8 cellular contexts compared by ENCODE assay signal in the genomic region with DNA sequence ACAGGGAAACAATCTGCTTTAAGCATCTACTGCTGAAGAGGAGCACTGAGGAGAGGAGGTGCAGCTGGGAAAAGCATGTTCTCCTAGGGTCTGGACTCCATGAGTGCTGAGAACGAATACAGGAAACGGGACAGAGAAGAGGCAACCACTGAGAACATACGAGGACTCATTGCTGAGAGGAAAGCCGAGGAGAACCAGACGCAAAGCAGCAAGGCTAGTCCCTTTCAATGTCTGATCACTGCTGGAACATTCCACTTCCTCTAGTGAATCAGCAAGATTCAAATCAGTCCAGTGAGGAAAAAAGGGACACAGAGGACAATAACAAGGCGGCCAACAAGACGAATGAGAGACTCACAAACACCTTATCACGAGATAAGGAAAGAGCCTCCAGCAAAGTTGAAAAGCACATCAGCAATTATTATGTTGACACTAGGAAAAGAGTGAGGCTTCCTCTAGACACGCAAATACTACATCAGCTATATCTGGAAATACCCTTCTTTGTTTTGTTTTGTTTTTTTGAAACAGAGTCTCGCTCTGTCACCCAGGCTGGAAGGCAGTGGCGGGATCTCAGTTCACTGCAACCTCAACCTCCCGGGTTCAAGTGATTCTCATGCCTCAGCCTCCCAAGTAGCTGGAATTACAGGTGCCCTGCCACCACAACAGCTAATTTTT. TPM values are rescaled to one million over a fixed set of nuclear protein-coding genes. Genes with fewer than 3 reads are reported as not detected.
DNase-seq lines count a peak whose midpoint lies in the region; ATAC-seq, FAIRE-seq and TF ChIP-seq lines count a peak whose summit lies in the region.

No MANE protein-coding gene starts in this region.

- TF ChIP-seq POLR2A in A549 (IDR thresholded peaks at IDR 0.05; ENCODE audit: low read length), result no peak

- peak; percentile 23 for FAIRE-seq in A549 (lab: Jason Lieb, UNC)
- no peak for FAIRE-seq in RCC 7860 (lab: Jason Lieb, UNC)
- FAIRE-seq in kidney (lab: Jason Lieb, UNC), result no peak

- H3K36me3 ChIP-seq in HUES48 (ENCODE audit: control insufficient read depth, insufficient read depth, low read length), result peaks cover 45% of the 10 kb centered on the region
- H3K36me3 ChIP-seq in kidney (ENCODE audit: control insufficient read depth in 1 of 2, insufficient read depth in 2 of 2, low read length in 2 of 2), result peaks cover 21 to 25% of the 10 kb centered on the region in 2 donors

- peaks cover 26% of the 10 kb centered on the region for H3K36me3 Mint-ChIP-seq in chondrocyte (ENCODE audit: low read depth)
- peaks cover 32% of the 10 kb centered on the region for H3K36me3 Mint-ChIP-seq in mesothelial cell of epicardium

- peak in 1 of 2 experiments; percentile 31 for DNase-seq in A549 (ENCODE audit: low read depth in 1 of 2, low spot score in 1 of 2)
- no peak for DNase-seq in chondrocyte (ENCODE audit: low spot score)
- DNase-seq in mesothelial cell of epicardium (ENCODE audit: low spot score in 2 of 2, unreplicated experiment in 2 of 2), result no peak
- DNase-seq in NCI-H128 (lab: John Stamatoyannopoulos, UW; ENCODE audit: unreplicated experiment), result no peak
- no peak for DNase-seq in RCC 7860 (ENCODE audit: low spot score)
- no peak for DNase-seq in kidney

- TF ChIP-seq EP300 in A549 (IDR thresholded peaks at IDR 0.05), result no peak

- 60% methylated on average over 12 of the region's 12 CpGs for WGBS in A549 (ENCODE audit: missing lambda C conversion rate)

- H3K4me1 ChIP-seq in A549 (peaks cover 7% of the 10 kb centered on the region; the same call in 1 of the 3 replicates), HUES48 (ENCODE audit: control insufficient read depth, insufficient read depth, low read length) (no peaks in the 10 kb centered on the region), kidney (ENCODE audit: control insufficient read depth in 1 of 2, insufficient read depth in 1 of 2, low read depth in 1 of 2, low read length in 2 of 2) (no peaks in the 10 kb centered on the region)

- no peaks in the 10 kb centered on the region for H3K27me3 Mint-ChIP-seq in chondrocyte (ENCODE audit: low read depth)
- H3K27me3 Mint-ChIP-seq in mesothelial cell of epicardium (ENCODE audit: low read depth), result no peaks in the 10 kb centered on the region

- no peak overlapping the region for H3K4me3 ChIP-seq in A549
- H3K4me3 ChIP-seq in HUES48 (ENCODE audit: low read depth, low read length), result no peak overlapping the region
- no peak overlapping the region for H3K4me3 ChIP-seq in kidney (ENCODE audit: low read length in 2 of 2)

- peak overlapping the region; percentile 80 for H3K27ac Mint-ChIP-seq in chondrocyte (ENCODE audit: unreplicated experiment)
- H3K27ac Mint-ChIP-seq in mesothelial cell of epicardium, result peak overlapping the region; percentile 68

- CTCF ChIA-PET in A549 (lab: Yijun Ruan, JAX), result interaction anchor here (1.6 kb wide), 1 partner anchor 11 kb away, joined by 5 read pairs; no protein-coding TSS in a partner anchor

- intact Hi-C loops in kidney (cut with DNase I), result no loop called here

- H3K9me3 Mint-ChIP-seq in chondrocyte (ENCODE audit: low read depth) (no peaks in the 10 kb centered on the region), mesothelial cell of epicardium (no peaks in the 10 kb centered on the region)

- peak; percentile 54 to 55; a peak in 5 of 6 replicates for ATAC-seq in A549
- no peak for ATAC-seq in HG02678 (IDR thresholded peaks at IDR 0.05; ENCODE audit: unreplicated experiment)

- H3K4me3 Mint-ChIP-seq in chondrocyte (ENCODE audit: unreplicated experiment), result no peak overlapping the region
- H3K4me3 Mint-ChIP-seq in mesothelial cell of epicardium, result no peak overlapping the region

- H3K4me2 ChIP-seq in A549, result no peak overlapping the region

- H3K9me3 ChIP-seq in A549 (no peaks in the 10 kb centered on the region), HUES48 (ENCODE audit: control insufficient read depth, insufficient read depth, low read length) (no peaks in the 10 kb centered on the region), kidney (ENCODE audit: control insufficient read depth in 1 of 2, low read length in 2 of 2) (no peaks in the 10 kb centered on the region)

- H3K9ac ChIP-seq in HUES48 (ENCODE audit: low read depth, low read length), result no peak overlapping the region
- no peak overlapping the region for H3K9ac ChIP-seq in kidney (ENCODE audit: low read length in 2 of 2)

- no peak for TF ChIP-seq RAD21 in A549 (conservative IDR thresholded peaks at IDR 0.05 in 1 of 2, IDR thresholded peaks at IDR 0.05 in 1 of 2)

- H3K4me1 Mint-ChIP-seq in chondrocyte (ENCODE audit: low read depth) (peaks cover 23% of the 10 kb centered on the region), mesothelial cell of epicardium (no peaks in the 10 kb centered on the region)

- H3K27ac ChIP-seq in A549 (peak overlapping the region in 1 of 2 experiments; percentile 56; a peak in 3 of 6 replicates), HUES48 (ENCODE audit: low read depth, low read length) (peak overlapping the region; percentile 56), kidney (ENCODE audit: low read depth in 2 of 2, low read length in 2 of 2) (peak overlapping the region in 1 of 2 donors; percentile 54)

- TF ChIP-seq CTCF in A549 (IDR thresholded peaks at IDR 0.05) (no peak), chondrocyte (IDR thresholded peaks at IDR 0.05) (no peak), mesothelial cell of epicardium (IDR thresholded peaks at IDR 0.05; ENCODE audit: unreplicated experiment) (no peak), kidney (IDR thresholded peaks at IDR 0.05; ENCODE audit: borderline replicate concordance, extremely low read depth, insufficient read depth) (no peak)

- H3K27me3 ChIP-seq in HUES48 (ENCODE audit: control insufficient read depth, insufficient read depth, low read length), result no peaks in the 10 kb centered on the region

- POLR2A ChIA-PET in A549 (lab: Yijun Ruan, JAX), result no interaction called here

TF ChIP-seq in A549, 52 proteins besides CTCF, POLR2A, EP300 and RAD21:
- TF ChIP-seq, protein P1, sequence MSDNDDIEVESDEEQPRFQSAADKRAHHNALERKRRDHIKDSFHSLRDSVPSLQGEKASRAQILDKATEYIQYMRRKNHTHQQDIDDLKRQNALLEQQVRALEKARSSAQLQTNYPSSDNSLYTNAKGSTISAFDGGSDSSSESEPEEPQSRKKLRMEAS (IDR thresholded peaks at IDR 0.05), result no peak
- TF ChIP-seq, protein P2, sequence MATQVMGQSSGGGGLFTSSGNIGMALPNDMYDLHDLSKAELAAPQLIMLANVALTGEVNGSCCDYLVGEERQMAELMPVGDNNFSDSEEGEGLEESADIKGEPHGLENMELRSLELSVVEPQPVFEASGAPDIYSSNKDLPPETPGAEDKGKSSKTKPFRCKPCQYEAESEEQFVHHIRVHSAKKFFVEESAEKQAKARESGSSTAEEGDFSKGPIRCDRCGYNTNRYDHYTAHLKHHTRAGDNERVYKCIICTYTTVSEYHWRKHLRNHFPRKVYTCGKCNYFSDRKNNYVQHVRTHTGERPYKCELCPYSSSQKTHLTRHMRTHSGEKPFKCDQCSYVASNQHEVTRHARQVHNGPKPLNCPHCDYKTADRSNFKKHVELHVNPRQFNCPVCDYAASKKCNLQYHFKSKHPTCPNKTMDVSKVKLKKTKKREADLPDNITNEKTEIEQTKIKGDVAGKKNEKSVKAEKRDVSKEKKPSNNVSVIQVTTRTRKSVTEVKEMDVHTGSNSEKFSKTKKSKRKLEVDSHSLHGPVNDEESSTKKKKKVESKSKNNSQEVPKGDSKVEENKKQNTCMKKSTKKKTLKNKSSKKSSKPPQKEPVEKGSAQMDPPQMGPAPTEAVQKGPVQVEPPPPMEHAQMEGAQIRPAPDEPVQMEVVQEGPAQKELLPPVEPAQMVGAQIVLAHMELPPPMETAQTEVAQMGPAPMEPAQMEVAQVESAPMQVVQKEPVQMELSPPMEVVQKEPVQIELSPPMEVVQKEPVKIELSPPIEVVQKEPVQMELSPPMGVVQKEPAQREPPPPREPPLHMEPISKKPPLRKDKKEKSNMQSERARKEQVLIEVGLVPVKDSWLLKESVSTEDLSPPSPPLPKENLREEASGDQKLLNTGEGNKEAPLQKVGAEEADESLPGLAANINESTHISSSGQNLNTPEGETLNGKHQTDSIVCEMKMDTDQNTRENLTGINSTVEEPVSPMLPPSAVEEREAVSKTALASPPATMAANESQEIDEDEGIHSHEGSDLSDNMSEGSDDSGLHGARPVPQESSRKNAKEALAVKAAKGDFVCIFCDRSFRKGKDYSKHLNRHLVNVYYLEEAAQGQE (IDR thresholded peaks at IDR 0.05), result no peak
- no peak for TF ChIP-seq TP53 (CRISPR knock-in tag; IDR thresholded peaks at IDR 0.05)
- no peak for TF ChIP-seq SMC3 (IDR thresholded peaks at IDR 0.05)
- TF ChIP-seq FOSL2 (IDR thresholded peaks at IDR 0.05), result no peak
- TF ChIP-seq FOSL2 (CRISPR knock-in tag; IDR thresholded peaks at IDR 0.05), result no peak
- TF ChIP-seq MAFK (IDR thresholded peaks at IDR 0.05; ENCODE audit: partially characterized antibody), result peak; percentile 35
- TF ChIP-seq CHD2 (IDR thresholded peaks at IDR 0.05; ENCODE audit: low read length, partially characterized antibody), result no peak

RNA-seq across cellular contexts. Expression of a gene that starts 41.6 kb away (rescaled TPM):
- polyA plus RNA-seq in A549 (2011; rRNA removed) (22.2 and 36.1 TPM in 2 replicates), A549 (2017; fragmentation: RNase III; extraction: RNeasy Plus Mini Kit Qiagen cat#74134 plus additional on column Dnase treatment) (10.6 to 13.6 TPM (median 11.7 TPM) in 3 replicates), kidney (ENCODE audit: insufficient read depth, low read depth, low replicate concordance) (4.6 TPM)
- 8.6 and 10.8 TPM in 2 replicates for polyA plus RNA-seq in A549 (2012; cell fraction: cytosol; rRNA removed)
- polyA plus RNA-seq in A549 (2012; cell fraction: nucleus; rRNA removed), result 26.5 and 32.1 TPM in 2 replicates
- polyA minus RNA-seq in A549 (2011; rRNA and poly(A)+ RNA removed), result 121 and 132 TPM in 2 replicates
- total RNA-seq in chondrocyte (30.8 to 46.5 TPM (median 33.0 TPM) in 3 replicates), mesothelial cell of epicardium (42.2 to 45.9 TPM (median 44.1 TPM) in 3 replicates), kidney (56.1 TPM)

RNA-seq across cellular contexts. Expression of a gene that starts 41.7 kb away (rescaled TPM):
- polyA plus RNA-seq in A549 (2011; rRNA removed) (19.4 and 21.2 TPM in 2 replicates), A549 (2017; fragmentation: RNase III; extraction: RNeasy Plus Mini Kit Qiagen cat#74134 plus additional on column Dnase treatment) (15.7 to 22.0 TPM (median 19.4 TPM) in 3 replicates), kidney (ENCODE audit: insufficient read depth, low read depth, low replicate concordance) (49.7 TPM)
- 19.2 and 21.9 TPM in 2 replicates for polyA plus RNA-seq in A549 (2012; cell fraction: cytosol; rRNA removed)
- polyA plus RNA-seq in A549 (2012; cell fraction: nucleus; rRNA removed), result 12.0 and 17.9 TPM in 2 replicates
- 18.9 and 21.3 TPM in 2 replicates for polyA minus RNA-seq in A549 (2011; rRNA and poly(A)+ RNA removed)
- total RNA-seq in chondrocyte (15.3 to 26.7 TPM (median 18.3 TPM) in 3 replicates), mesothelial cell of epicardium (13.6 to 15.9 TPM (median 14.9 TPM) in 3 replicates), kidney (29.8 TPM)
